In genomic region chr1:15616704-15617172, GRCh38 we compare ENCODE assay signal across 8 cellular contexts. TPM values are rescaled to one million over a fixed set of nuclear protein-coding genes. Genes with fewer than 3 reads are reported as not detected.
DNase-seq lines count a peak whose midpoint lies in the region; ATAC-seq and TF ChIP-seq lines count a peak whose summit lies in the region.

No MANE protein-coding gene starts in this region.

- peak overlapping the region; percentile 95 for H3K27ac Mint-ChIP-seq in memory B cell

- H3K4me3 Mint-ChIP-seq in memory B cell = peak overlapping the region; percentile 95

- peak overlapping the region; percentile 91 for H3K27ac ChIP-seq in upper lobe of right lung

- H3K36me3 ChIP-seq in BE2C (no peaks in the 10 kb centered on the region), upper lobe of right lung (no peaks in the 10 kb centered on the region)

- no peaks in the 10 kb centered on the region for H3K27me3 Mint-ChIP-seq in memory B cell

- no peaks in the 10 kb centered on the region for H3K36me3 Mint-ChIP-seq in memory B cell

- no peak for TF ChIP-seq CTCF in BE2C (IDR thresholded peaks at IDR 0.05; ENCODE audit: low read depth, low read length)
- TF ChIP-seq CTCF in upper lobe of right lung (IDR thresholded peaks at IDR 0.05) = no peak

- H3K9me3 ChIP-seq in BE2C (no peaks in the 10 kb centered on the region), upper lobe of right lung (no peaks in the 10 kb centered on the region)

- peak; percentile 21 for ATAC-seq in GM21381 (IDR thresholded peaks at IDR 0.05; ENCODE audit: unreplicated experiment)
- ATAC-seq in memory B cell (ENCODE audit: low read depth) = peak; percentile 29
- peak; percentile 2 for ATAC-seq in upper lobe of right lung
- no peak for ATAC-seq in HG02642 (IDR thresholded peaks at IDR 0.05; ENCODE audit: poor library complexity, unreplicated experiment)

- peaks cover 28% of the 10 kb centered on the region for H3K4me1 Mint-ChIP-seq in memory B cell

- no peaks in the 10 kb centered on the region for H3K9me3 Mint-ChIP-seq in memory B cell

- DNase-seq in BE2C (no peak), NCI-H69 (lab: John Stamatoyannopoulos, UW) (peak; percentile 39), cerebellum (ENCODE audit: low spot score) (peak; percentile 22), memory B cell (ENCODE audit: low spot score in 2 of 2) (no peak), upper lobe of right lung (no peak), NCI-H2107 (lab: John Stamatoyannopoulos, UW) (no peak)

- H3K4me3 ChIP-seq in BE2C (ENCODE audit: low read depth, low read length) (peak overlapping the region; percentile 62), upper lobe of right lung (peak overlapping the region; percentile 94)

- H3K27me3 ChIP-seq in BE2C (no peaks in the 10 kb centered on the region), upper lobe of right lung (no peaks in the 10 kb centered on the region)

- intact Hi-C loops in upper lobe of right lung (cut with DNase I) = no loop called here

- no peaks in the 10 kb centered on the region for H3K4me1 ChIP-seq in BE2C
- peaks cover 43% of the 10 kb centered on the region for H3K4me1 ChIP-seq in upper lobe of right lung

RNA-seq across cellular contexts. Expression of gene DDI2, which starts 0.5 kb away (rescaled TPM):
- 4.4 TPM for polyA plus RNA-seq in BE2C (2012; ENCODE audit: insufficient read depth, insufficient read length, low read depth)
- 34.2 TPM for total RNA-seq in cerebellum
- total RNA-seq in upper lobe of right lung = 40.9 TPM

RNA-seq across cellular contexts. Expression of gene AGMAT, which starts 31.9 kb away (rescaled TPM):
- 0.63 TPM for polyA plus RNA-seq in BE2C (2012; ENCODE audit: insufficient read depth, insufficient read length, low read depth)
- total RNA-seq in cerebellum (0.45 TPM), upper lobe of right lung (not detected)

Comparison
In these comparisons a context has a peak if more than half of its experiments do, and no peak if none do; other contexts are left out.
1. DNase-seq: peak in NCI-H69 (single experiment) and cerebellum (single experiment); none in BE2C (single experiment), memory B cell (0 of 2), upper lobe of right lung (single experiment) and NCI-H2107 (single experiment).